ENCODE assay signal across 8 cellular contexts in the genomic region with DNA sequence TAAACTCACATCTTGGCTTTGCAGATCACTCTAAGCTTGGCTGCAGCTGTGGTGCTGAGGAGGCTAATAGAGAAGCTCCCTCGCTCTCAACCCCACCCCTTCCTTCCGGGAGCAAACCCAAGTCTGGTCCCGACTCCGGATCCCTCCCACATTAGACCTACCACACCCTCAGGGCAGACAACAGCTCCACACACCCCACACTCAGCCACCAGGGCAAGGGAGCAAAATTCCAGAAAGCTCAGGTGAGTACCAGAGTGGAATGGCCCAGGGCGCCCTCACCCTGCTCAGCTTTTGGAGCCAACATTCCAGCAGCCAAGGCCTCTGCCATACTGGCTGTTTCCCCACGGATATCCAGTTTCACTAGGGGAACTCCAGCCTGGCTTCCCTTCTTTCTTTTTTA. TPM values are rescaled to one million over a fixed set of nuclear protein-coding genes. Genes with fewer than 3 reads are reported as not detected.
DNase-seq lines count a peak whose midpoint lies in the region; ATAC-seq, FAIRE-seq and TF ChIP-seq lines count a peak whose summit lies in the region.
"Not testable (repeated sequence)": the region's sequence is repeated elsewhere in the genome, so short reads cannot be mapped to it uniquely, and the experiment has no call there.

No MANE protein-coding gene starts in this region.

- H3K27me3 ChIP-seq in HCT116 (ENCODE audit: insufficient read depth, low read length); bronchial epithelial cell (ENCODE audit: control insufficient read depth, insufficient read depth, low read length); left ventricle myocardium inferior (ENCODE audit: low read depth): not testable (repeated sequence)

- FAIRE-seq in bronchial epithelial cell (lab: Jason Lieb, UNC), result not testable (repeated sequence)

- H3K27ac ChIP-seq in HCT116 (ENCODE audit: low read depth, low read length), result not testable (repeated sequence)
- peak overlapping the region; percentile 88 for H3K27ac ChIP-seq in left ventricle myocardium inferior (replicated peaks)

- ATAC-seq in HCT116, result peak; percentile 60
- ATAC-seq in activated B cell treated with CpG ODN at 0.5 μM for 24 hours (ENCODE audit: low read depth), result not testable (repeated sequence)
- ATAC-seq in natural killer cell treated with Interleukin-12 subunit alpha and Interleukin-12 subunit beta and Interleukin-15 and Interleukin-18, amount 100 ng/mL, for 72 hours, result peak; percentile 41 to 59

- BruUV-seq in HCT116 (replicated peaks; lab: Mats Ljungman, UMichigan), result TSS peak; percentile 79

- not testable (repeated sequence) for H3K27me3 Mint-ChIP-seq in activated B cell treated with CpG ODN at 0.5 μM for 24 hours; natural killer cell treated with Interleukin-12 subunit alpha and Interleukin-12 subunit beta and Interleukin-15 and Interleukin-18, amount 100 ng/mL, for 72 hours; type B pancreatic cell

- H3K9me2 ChIP-seq in HCT116 (ENCODE audit: insufficient read depth), result not testable (repeated sequence)

- H3K4me3 ChIP-seq in HCT116 (replicated peaks in 1 of 2; ENCODE audit: low read depth in 1 of 2, low read length in 2 of 2); bronchial epithelial cell (ENCODE audit: low read depth, low read length): not testable (repeated sequence)
- peak overlapping the region; percentile 49 for H3K4me3 ChIP-seq in left ventricle myocardium inferior

- DNase-seq in HCT116 (ENCODE audit: low read depth, low spot score); bronchial epithelial cell (ENCODE audit: low read depth): not testable (repeated sequence)
- DNase-seq in activated B cell treated with CpG ODN at 0.5 μM for 24 hours (peak; percentile 29), left ventricle myocardium inferior (peak; percentile 90), type B pancreatic cell (ENCODE audit: extremely low spot score, unreplicated experiment) (peak; percentile 70)
- DNase-seq in activated T-cell treated with anti-CD3 and anti-CD28 coated beads, Interleukin-2, amount 50 U/mL, for 1 hour, result peak; percentile 56
- peak; percentile 62 for DNase-seq in natural killer cell treated with Interleukin-12 subunit alpha and Interleukin-12 subunit beta and Interleukin-15 and Interleukin-18, amount 100 ng/mL, for 72 hours (ENCODE audit: low spot score)
- peak; percentile 22 to 39 for DNase-seq in stimulated activated CD4-positive, alpha-beta T cell treated with anti-CD3 and anti-CD28 coated beads, Interleukin-2, amount 100 ng/mL, for 24 hours

- not testable (repeated sequence) for H3K4me1 Mint-ChIP-seq in activated B cell treated with CpG ODN at 0.5 μM for 24 hours; natural killer cell treated with Interleukin-12 subunit alpha and Interleukin-12 subunit beta and Interleukin-15 and Interleukin-18, amount 100 ng/mL, for 72 hours (ENCODE audit: low read depth in 2 of 2); type B pancreatic cell (ENCODE audit: unreplicated experiment)

- H3K9me3 ChIP-seq in HCT116 (ENCODE audit: control insufficient read depth in 1 of 2, insufficient read depth in 1 of 2, low read depth in 1 of 2, low read length in 2 of 2); left ventricle myocardium inferior (replicated peaks): not testable (repeated sequence)

- H3K36me3 Mint-ChIP-seq in activated B cell treated with CpG ODN at 0.5 μM for 24 hours (ENCODE audit: low read depth); natural killer cell treated with Interleukin-12 subunit alpha and Interleukin-12 subunit beta and Interleukin-15 and Interleukin-18, amount 100 ng/mL, for 72 hours; type B pancreatic cell: not testable (repeated sequence)

- H3K27ac Mint-ChIP-seq in activated B cell treated with CpG ODN at 0.5 μM for 24 hours; natural killer cell treated with Interleukin-12 subunit alpha and Interleukin-12 subunit beta and Interleukin-15 and Interleukin-18, amount 100 ng/mL, for 72 hours; type B pancreatic cell: not testable (repeated sequence)

- POLR2A ChIA-PET in HCT116 (lab: Charles Lee); activated B cell treated with CpG ODN at 0.5 μM for 24 hours (lab: Charles Lee): not testable (repeated sequence)

- TF ChIP-seq POLR2A in HCT116 (IDR thresholded peaks at IDR 0.05; ENCODE audit: borderline replicate concordance, extremely low read depth, insufficient read depth, insufficient read length), result not testable (repeated sequence)

- not testable (repeated sequence) for H4K20me1 ChIP-seq in HCT116 (ENCODE audit: insufficient read depth)

- not testable (repeated sequence) for H3K79me2 ChIP-seq in HCT116 (ENCODE audit: insufficient read depth, low read length)

- H3K4me1 ChIP-seq in HCT116 (ENCODE audit: control insufficient read depth in 1 of 2, insufficient read depth in 2 of 2, low read length in 2 of 2); left ventricle myocardium inferior: not testable (repeated sequence)

- RAD21 ChIA-PET in HCT116 (lab: Charles Lee; ENCODE audit: low non-redundant PET in 1 of 2, low total read pairs in 2 of 2, uncharacterized antibody in 2 of 2, unreplicated experiment in 2 of 2), result not testable (repeated sequence)

- intact Hi-C loops in HCT116 (cut with micrococcal nuclease); activated B cell treated with CpG ODN at 0.5 μM for 24 hours (cut with micrococcal nuclease); left ventricle myocardium inferior (cut with micrococcal nuclease): not testable (repeated sequence)

- not testable (repeated sequence) for H3K36me3 ChIP-seq in HCT116 (ENCODE audit: control insufficient read depth in 1 of 2, insufficient read depth in 2 of 2, low read length in 2 of 2); bronchial epithelial cell (ENCODE audit: control insufficient read depth, insufficient read depth, low read length); left ventricle myocardium inferior

- TF ChIP-seq CTCF in HCT116 (IDR thresholded peaks at IDR 0.05 in 2 of 3, conservative IDR thresholded peaks at IDR 0.05 in 1 of 3; ENCODE audit: borderline replicate concordance in 1 of 3, insufficient read depth in 1 of 3, low read depth in 2 of 3, low read length in 2 of 3); activated B cell treated with CpG ODN at 0.5 μM for 24 hours (IDR thresholded peaks at IDR 0.05); type B pancreatic cell (conservative IDR thresholded peaks at IDR 0.05): not testable (repeated sequence)
- TF ChIP-seq CTCF in bronchial epithelial cell (IDR thresholded peaks at IDR 0.05; ENCODE audit: insufficient read depth, low read length, severe bottlenecking), result peak; percentile 15
- peak; percentile 33 for TF ChIP-seq CTCF in left ventricle myocardium inferior (IDR thresholded peaks at IDR 0.05; ENCODE audit: borderline replicate concordance)

- TF ChIP-seq RAD21 in HCT116 (IDR thresholded peaks at IDR 0.05; ENCODE audit: low read depth), result not testable (repeated sequence)

- not testable (repeated sequence) for H3K9ac ChIP-seq in HCT116 (ENCODE audit: low read length)

- H3K9me3 Mint-ChIP-seq in activated B cell treated with CpG ODN at 0.5 μM for 24 hours; natural killer cell treated with Interleukin-12 subunit alpha and Interleukin-12 subunit beta and Interleukin-15 and Interleukin-18, amount 100 ng/mL, for 72 hours; type B pancreatic cell: not testable (repeated sequence)

- CTCF ChIA-PET in HCT116 (lab: Charles Lee); activated B cell treated with CpG ODN at 0.5 μM for 24 hours (lab: Charles Lee): not testable (repeated sequence)

- not testable (repeated sequence) for H3K4me3 Mint-ChIP-seq in activated B cell treated with CpG ODN at 0.5 μM for 24 hours, type B pancreatic cell
- peak overlapping the region; percentile 49 for H3K4me3 Mint-ChIP-seq in natural killer cell treated with Interleukin-12 subunit alpha and Interleukin-12 subunit beta and Interleukin-15 and Interleukin-18, amount 100 ng/mL, for 72 hours

- not testable (repeated sequence) for H2AFZ ChIP-seq in HCT116 (ENCODE audit: low read depth, low read length, poor library complexity, severe bottlenecking)

- H3K4me2 ChIP-seq in HCT116 (ENCODE audit: low read length), result peak overlapping the region; percentile 47

RNA-seq across cellular contexts. Expression of a gene that starts 9.9 kb away (rescaled TPM):
- total RNA-seq in HCT116 (2021; ENCODE audit: unreplicated experiment), result 7.2 TPM
- polyA plus RNA-seq in HCT116 (2012), result 15.6 and 20.7 TPM in 2 replicates
- total RNA-seq in activated B cell treated with CpG ODN at 0.5 μM for 24 hours, result 2.1 and 4.3 TPM in 2 replicates
- total RNA-seq in bronchial epithelial cell, result 0.38 and 2.1 TPM in 2 replicates
- 5.2 TPM for total RNA-seq in left ventricle myocardium inferior
- total RNA-seq in natural killer cell treated with Interleukin-12 subunit alpha and Interleukin-12 subunit beta and Interleukin-15 and Interleukin-18, amount 100 ng/mL, for 72 hours, result 1 to 10 TPM; 2.1 to 5.2 TPM
- 3.5 and 3.6 TPM in 2 replicates for total RNA-seq in type B pancreatic cell (ENCODE audit: low replicate concordance)

RNA-seq across cellular contexts. Expression of a gene that starts 15.3 kb away (rescaled TPM):
- total RNA-seq in HCT116 (2021; ENCODE audit: unreplicated experiment) (54.9 TPM), activated B cell treated with CpG ODN at 0.5 μM for 24 hours (51.2 and 60.4 TPM in 2 replicates), bronchial epithelial cell (4.2 and 18.2 TPM in 2 replicates), left ventricle myocardium inferior (19.1 TPM), type B pancreatic cell (ENCODE audit: low replicate concordance) (32.9 and 39.6 TPM in 2 replicates)
- polyA plus RNA-seq in HCT116 (2012), result 3.3 and 17.2 TPM in 2 replicates
- total RNA-seq in natural killer cell treated with Interleukin-12 subunit alpha and Interleukin-12 subunit beta and Interleukin-15 and Interleukin-18, amount 100 ng/mL, for 72 hours, result 10 to 100 TPM; 36.0 to 85.6 TPM

RNA-seq across cellular contexts. Expression of a gene that starts 15.5 kb away (rescaled TPM):
- total RNA-seq in HCT116 (2021; ENCODE audit: unreplicated experiment) (9.5 TPM), activated B cell treated with CpG ODN at 0.5 μM for 24 hours (15.1 and 19.5 TPM in 2 replicates), bronchial epithelial cell (25.3 and 84.0 TPM in 2 replicates), left ventricle myocardium inferior (3.0 TPM), type B pancreatic cell (ENCODE audit: low replicate concordance) (2.5 and 6.0 TPM in 2 replicates)
- 44.2 and 49.2 TPM in 2 replicates for polyA plus RNA-seq in HCT116 (2012)
- 10 to 100 TPM; 14.6 to 17.0 TPM for total RNA-seq in natural killer cell treated with Interleukin-12 subunit alpha and Interleukin-12 subunit beta and Interleukin-15 and Interleukin-18, amount 100 ng/mL, for 72 hours

RNA-seq across cellular contexts. Expression of a gene that starts 36.5 kb away (rescaled TPM):
- total RNA-seq in HCT116 (2021; ENCODE audit: unreplicated experiment) (41.0 TPM), activated B cell treated with CpG ODN at 0.5 μM for 24 hours (125 and 158 TPM in 2 replicates), bronchial epithelial cell (17.5 and 29.7 TPM in 2 replicates), left ventricle myocardium inferior (13.8 TPM), type B pancreatic cell (ENCODE audit: low replicate concordance) (40.1 and 50.2 TPM in 2 replicates)
- polyA plus RNA-seq in HCT116 (2012), result 28.3 and 36.5 TPM in 2 replicates
- 100 to 1,000 TPM; 143 to 354 TPM for total RNA-seq in natural killer cell treated with Interleukin-12 subunit alpha and Interleukin-12 subunit beta and Interleukin-15 and Interleukin-18, amount 100 ng/mL, for 72 hours
